ENCODE assay signal across 13 cellular contexts in the genomic region with DNA sequence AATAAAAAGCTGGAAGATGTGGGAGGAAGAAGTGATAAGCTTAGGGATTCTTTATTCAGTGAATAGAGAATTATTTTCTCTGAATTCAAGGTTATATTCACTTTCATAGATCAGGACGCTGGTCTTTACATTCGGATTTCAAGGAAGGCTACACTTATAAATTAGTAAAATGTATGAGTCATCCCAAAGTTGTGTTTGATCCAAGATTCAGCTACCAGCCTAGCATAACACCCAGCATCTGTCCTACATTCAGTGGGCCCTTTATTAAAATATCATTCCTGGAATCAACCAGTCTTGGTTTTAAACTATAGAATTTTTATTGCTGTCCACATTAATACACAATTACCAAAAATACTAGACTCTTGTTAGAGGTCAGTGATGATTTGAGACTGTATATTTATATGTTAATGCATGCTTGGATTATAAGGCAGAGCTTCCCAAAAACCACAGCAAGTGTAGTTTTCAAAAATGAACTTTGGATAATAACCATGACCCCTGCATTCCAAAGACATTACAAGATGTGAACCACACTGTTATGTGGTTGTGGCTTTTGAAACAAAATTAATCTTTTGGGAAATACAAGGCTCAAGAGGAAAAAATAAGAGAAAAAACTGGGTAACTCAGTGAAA.
DNase-seq lines count a peak whose midpoint lies in the region; ATAC-seq, FAIRE-seq and TF ChIP-seq lines count a peak whose summit lies in the region.
"Had no signal": no experiment of that assay in that cellular context is flagged by ENCODE, and none has a peak within 500 bp of the region (broad histone marks: within the 10 kb centered on the region; RNA-seq: fewer than 3 reads in every experiment).

No MANE protein-coding gene starts in this region.

- H3K36me3 Mint-ChIP-seq in chondrocyte (ENCODE audit: low read depth): no peaks in the 10 kb centered on the region
- H3K36me3 Mint-ChIP-seq in activated naive CD4-positive, alpha-beta T cell treated with anti-CD3 and anti-CD28 coated beads, Interleukin-2, amount 50 U/mL, for 72 hours: no peaks in the 10 kb centered on the region
- no peaks in the 10 kb centered on the region for H3K36me3 Mint-ChIP-seq in CD4-positive, alpha-beta T cell (ENCODE audit: low read depth)
- H3K36me3 Mint-ChIP-seq: memory B cell had no signal

- no peak overlapping the region for H3K27ac ChIP-seq in CD4-positive, alpha-beta T cell (ENCODE audit: low read depth, low read length)
- H3K27ac ChIP-seq: C4-2B, right lobe of liver had no signal

- intact Hi-C loops in CD4-positive, alpha-beta T cell (cut with DNase I, micrococcal nuclease): no loop called here

- peaks cover 21% of the 10 kb centered on the region for H3K27me3 Mint-ChIP-seq in chondrocyte (ENCODE audit: low read depth)
- H3K27me3 Mint-ChIP-seq in CD4-positive, alpha-beta T cell: peaks cover 25% of the 10 kb centered on the region

- no peak for TF ChIP-seq CTCF in AG10803 (conservative IDR thresholded peaks at IDR 0.05; ENCODE audit: low read length)
- TF ChIP-seq CTCF in chondrocyte (IDR thresholded peaks at IDR 0.05): no peak
- TF ChIP-seq CTCF in CD4-positive, alpha-beta T cell (IDR thresholded peaks at IDR 0.05): no peak

- H3K27me3 ChIP-seq in CD4-positive, alpha-beta T cell (ENCODE audit: control insufficient read depth, insufficient read depth, low read length): no peaks in the 10 kb centered on the region
- H3K27me3 ChIP-seq: right lobe of liver had no signal

- DNase-seq in AG10803 (ENCODE audit: low read depth) (peak; percentile 80), HTR-8/SVneo (ENCODE audit: insufficient read length, low spot score) (peak; percentile 41), chondrocyte (ENCODE audit: low spot score) (no peak), non-pigmented ciliary epithelial cell (ENCODE audit: low read depth) (peak; percentile 37), cerebellar cortex (ENCODE audit: low spot score) (no peak), HT-29 (ENCODE audit: low spot score) (no peak)
- no peak for DNase-seq in activated naive CD4-positive, alpha-beta T cell treated with anti-CD3 and anti-CD28 coated beads, Interleukin-2, amount 50 U/mL, for 72 hours (ENCODE audit: low spot score in 2 of 2)
- no peak for DNase-seq in CD4-positive, alpha-beta T cell
- DNase-seq: activated CD4-positive, alpha-beta T cell treated with anti-CD3 and anti-CD28 coated beads, Interleukin-2, amount 50 U/mL, for 4 hours; NCI-H2029 treated with DMSO at 0.1 percent for 48 hours; right lobe of liver had no signal

- CTCF ChIA-PET in CD4-positive, alpha-beta T cell (lab: Charles Lee): no interaction called here

- FAIRE-seq in HTR-8/SVneo (lab: Jason Lieb, UNC): no peak

- no peaks in the 10 kb centered on the region for H3K9me3 Mint-ChIP-seq in chondrocyte (ENCODE audit: low read depth)
- H3K9me3 Mint-ChIP-seq in activated naive CD4-positive, alpha-beta T cell treated with anti-CD3 and anti-CD28 coated beads, Interleukin-2, amount 50 U/mL, for 72 hours: no peaks in the 10 kb centered on the region
- H3K9me3 Mint-ChIP-seq in CD4-positive, alpha-beta T cell: no peaks in the 10 kb centered on the region
- H3K9me3 Mint-ChIP-seq: memory B cell had no signal

- H3K4me1 Mint-ChIP-seq in chondrocyte (ENCODE audit: low read depth): peaks cover 29% of the 10 kb centered on the region
- no peaks in the 10 kb centered on the region for H3K4me1 Mint-ChIP-seq in CD4-positive, alpha-beta T cell (ENCODE audit: low read depth)
- H3K4me1 Mint-ChIP-seq: memory B cell had no signal

- no peak overlapping the region for H3K4me3 ChIP-seq in AG10803 (ENCODE audit: low read length)
- H3K4me3 ChIP-seq: right lobe of liver had no signal

- no peak for ATAC-seq in activated naive CD4-positive, alpha-beta T cell treated with anti-CD3 and anti-CD28 coated beads, Interleukin-2, amount 50 U/mL, for 72 hours
- no peak for ATAC-seq in CD4-positive, alpha-beta T cell (ENCODE audit: poor library complexity)
- ATAC-seq: right lobe of liver had no signal

- no peak overlapping the region for H3K4me3 Mint-ChIP-seq in chondrocyte (ENCODE audit: unreplicated experiment)
- no peak overlapping the region for H3K4me3 Mint-ChIP-seq in CD4-positive, alpha-beta T cell
- H3K4me3 Mint-ChIP-seq: memory B cell had no signal

- no peaks in the 10 kb centered on the region for H3K9me3 ChIP-seq in CD4-positive, alpha-beta T cell (ENCODE audit: control insufficient read depth, low read length)
- H3K9me3 ChIP-seq: right lobe of liver had no signal

- H3K27ac Mint-ChIP-seq in chondrocyte (ENCODE audit: unreplicated experiment): peak overlapping the region; percentile 37
- H3K27ac Mint-ChIP-seq in activated naive CD4-positive, alpha-beta T cell treated with anti-CD3 and anti-CD28 coated beads, Interleukin-2, amount 50 U/mL, for 72 hours: no peak overlapping the region
- H3K27ac Mint-ChIP-seq in CD4-positive, alpha-beta T cell: no peak overlapping the region
- H3K27ac Mint-ChIP-seq: memory B cell had no signal

- POLR2A ChIA-PET in CD4-positive, alpha-beta T cell (lab: Charles Lee): no interaction called here

Comparison
In these comparisons a context has a peak if more than half of its experiments do, and no peak if none do; other contexts are left out.
1. DNase-seq: peak in AG10803 (single experiment), HTR-8/SVneo (single experiment) and non-pigmented ciliary epithelial cell (single experiment); none in chondrocyte (single experiment), activated naive CD4-positive, alpha-beta T cell treated with anti-CD3 and anti-CD28 coated beads, Interleukin-2, amount 50 U/mL, for 72 hours (0 of 2), cerebellar cortex (single experiment), HT-29 (single experiment) and CD4-positive, alpha-beta T cell (0 of 10).